7 cellular contexts compared by ENCODE assay signal in the genomic region with DNA sequence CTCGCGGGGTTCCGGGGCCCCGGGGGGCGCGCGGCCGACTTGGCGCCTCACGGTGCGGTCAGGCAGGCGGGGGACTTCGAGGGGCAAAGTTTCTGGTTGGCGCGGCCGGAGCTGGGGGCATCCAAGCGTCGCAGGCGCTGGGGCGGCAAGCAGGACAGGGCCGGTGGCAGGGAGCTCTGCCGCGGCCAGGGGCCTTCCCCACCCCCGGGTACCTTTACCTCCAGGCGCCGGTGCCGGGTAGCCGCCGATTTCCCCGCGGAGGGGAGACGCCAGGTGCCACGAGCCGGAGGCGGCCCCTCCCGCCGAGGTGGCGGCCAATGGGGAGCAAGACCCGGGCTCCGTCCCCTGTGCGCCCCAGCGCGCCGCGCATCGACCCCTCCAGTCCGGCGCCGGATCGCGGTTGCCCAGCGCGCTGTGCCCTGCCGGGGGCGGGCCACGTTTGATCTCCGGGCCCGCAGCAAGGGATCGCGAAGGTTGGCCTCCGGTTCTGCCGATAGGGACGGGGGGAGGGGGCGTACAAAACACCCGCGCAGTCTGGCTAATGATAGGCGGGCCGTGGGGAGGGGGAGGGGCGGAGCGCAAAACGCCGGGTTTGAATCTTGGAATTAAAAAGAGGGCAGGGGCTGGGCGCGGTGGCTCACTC. TPM values are rescaled to one million over a fixed set of nuclear protein-coding genes. Genes with fewer than 3 reads are reported as not detected.
DNase-seq lines count a peak whose midpoint lies in the region; ATAC-seq and TF ChIP-seq lines count a peak whose summit lies in the region.

A gene with protein sequence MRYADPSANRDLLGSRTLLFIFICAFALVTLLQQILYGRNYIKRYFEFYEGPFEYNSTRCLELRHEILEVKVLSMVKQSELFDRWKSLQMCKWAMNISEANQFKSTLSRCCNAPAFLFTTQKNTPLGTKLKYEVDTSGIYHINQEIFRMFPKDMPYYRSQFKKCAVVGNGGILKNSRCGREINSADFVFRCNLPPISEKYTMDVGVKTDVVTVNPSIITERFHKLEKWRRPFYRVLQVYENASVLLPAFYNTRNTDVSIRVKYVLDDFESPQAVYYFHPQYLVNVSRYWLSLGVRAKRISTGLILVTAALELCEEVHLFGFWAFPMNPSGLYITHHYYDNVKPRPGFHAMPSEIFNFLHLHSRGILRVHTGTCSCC (minus strand): TSS at position 495 of the 643 bp plus-strand sequence. CDS start 545 bp downstream, outside the sequence.

- DNase-seq in NCI-H2196 (lab: John Stamatoyannopoulos, UW; ENCODE audit: unreplicated experiment) (peak; percentile 76), dorsolateral prefrontal cortex (peak in 4 of 10 donors; percentile 48 to 72 (median 60)), occipital lobe (lab: John Stamatoyannopoulos, UW) (peak; percentile 55), RWPE1 (ENCODE audit: low spot score) (no peak)

- TF ChIP-seq CTCF in dorsolateral prefrontal cortex (IDR thresholded peaks at IDR 0.05 in 54 of 56, conservative IDR thresholded peaks at IDR 0.05 in 2 of 56; ENCODE audit: low read depth in 1 of 56, partially characterized antibody in 56 of 56) (no peak), RWPE1 (conservative IDR thresholded peaks at IDR 0.05; ENCODE audit: low read depth) (no peak)

- intact Hi-C loops in dorsolateral prefrontal cortex (cut with DNase I), result loop anchor here in 1 of 2 donors (5.0 kb wide), 3 partner anchors 39 to 584 kb away; a partner anchor contains a TSS

- ATAC-seq in GM21360 (IDR thresholded peaks at IDR 0.05; ENCODE audit: unreplicated experiment) (peak; percentile 38), HG02973 (IDR thresholded peaks at IDR 0.05; ENCODE audit: unreplicated experiment) (no peak), GM21526 (IDR thresholded peaks at IDR 0.05; ENCODE audit: low FRiP score, unreplicated experiment) (no peak)

- POLR2A ChIA-PET in RWPE1 (lab: Yijun Ruan, JAX; ENCODE audit: low non-redundant PET), result no interaction called here

- H3K27me3 ChIP-seq in dorsolateral prefrontal cortex, result peaks cover 0 to 10% (median 0%) of the 10 kb centered on the region in 45 donors

- peak within 1 kb of the TSS; percentile 35 to 93 (median 82) for H3K27ac ChIP-seq in dorsolateral prefrontal cortex
- H3K27ac ChIP-seq in RWPE1, result no peak within 1 kb of the TSS

- H3K4me3 ChIP-seq in dorsolateral prefrontal cortex, result peak within 1 kb of the TSS; percentile 50 to 82 (median 69)

- CTCF ChIA-PET in RWPE1 (lab: Yijun Ruan, JAX), result no interaction called here

RNA-seq across cellular contexts. Expression of the gene that starts here (rescaled TPM):
- total RNA-seq in dorsolateral prefrontal cortex, result 100 to 1,000 TPM in 4 of 120 experiments, 10 to 100 TPM in 116; 25.8 to 115 (median 77.9) TPM
- 10.8 TPM for total RNA-seq in occipital lobe
